ENCODE assay signal across 2 cellular contexts in the genomic region with DNA sequence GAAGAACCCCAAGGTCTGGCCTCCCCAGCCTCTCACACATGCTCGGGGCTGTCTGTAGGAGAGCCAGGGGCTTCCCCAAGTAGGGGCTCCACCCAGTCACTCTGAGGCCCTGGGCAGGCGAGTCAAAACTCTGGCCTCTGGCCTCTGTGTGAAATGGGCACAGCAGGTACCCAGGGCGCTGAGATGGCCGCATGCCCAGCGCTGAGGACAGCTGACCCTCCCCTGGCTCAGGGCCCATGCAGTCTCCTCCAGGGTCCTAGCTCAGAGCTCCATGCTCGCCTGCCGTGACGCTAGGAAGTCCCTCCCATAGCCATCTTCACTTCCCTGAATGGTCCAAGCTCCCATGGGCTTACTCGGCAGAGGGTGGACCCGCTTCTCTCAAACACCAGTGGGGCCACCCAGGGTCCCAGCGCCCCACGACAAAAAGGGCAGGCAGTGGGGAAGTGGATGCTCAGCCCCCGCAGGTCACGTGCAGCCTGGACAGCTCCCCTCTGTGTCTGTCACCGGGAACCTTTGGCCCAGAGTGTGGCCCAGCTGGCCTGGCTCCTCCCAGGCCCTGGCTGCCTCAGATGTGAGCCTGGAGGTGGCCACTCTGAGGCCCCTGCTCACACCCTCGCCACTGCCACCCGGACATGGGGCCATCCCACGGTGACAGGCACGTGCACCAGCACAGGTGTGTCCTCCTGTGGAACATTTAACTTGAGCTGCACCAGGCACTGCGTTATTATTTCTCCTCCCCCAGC.
TF ChIP-seq lines count a peak whose summit lies in the region.

No MANE protein-coding gene starts in this region.

TF ChIP-seq in Ishikawa, 13 proteins besides CTCF, POLR2A, EP300 and RAD21:
- no peak for TF ChIP-seq YY1 (IDR thresholded peaks at IDR 0.05; ENCODE audit: low read depth)
- TF ChIP-seq, protein P1, sequence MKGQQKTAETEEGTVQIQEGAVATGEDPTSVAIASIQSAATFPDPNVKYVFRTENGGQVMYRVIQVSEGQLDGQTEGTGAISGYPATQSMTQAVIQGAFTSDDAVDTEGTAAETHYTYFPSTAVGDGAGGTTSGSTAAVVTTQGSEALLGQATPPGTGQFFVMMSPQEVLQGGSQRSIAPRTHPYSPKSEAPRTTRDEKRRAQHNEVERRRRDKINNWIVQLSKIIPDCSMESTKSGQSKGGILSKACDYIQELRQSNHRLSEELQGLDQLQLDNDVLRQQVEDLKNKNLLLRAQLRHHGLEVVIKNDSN (IDR thresholded peaks at IDR 0.05), result peak; percentile 75
- TF ChIP-seq REST (IDR thresholded peaks at IDR 0.05; ENCODE audit: low read depth), result peak; percentile 44; the same call in 1 of the 2 replicates

TF ChIP-seq in H1, 55 proteins besides CTCF, POLR2A, EP300 and RAD21:
- TF ChIP-seq CBX8 (IDR thresholded peaks at IDR 0.05; ENCODE audit: borderline replicate concordance, low read depth, low read length) (no peak), SP2 (IDR thresholded peaks at IDR 0.05; ENCODE audit: low read length) (no peak), TEAD4 (IDR thresholded peaks at IDR 0.05; ENCODE audit: low read depth, low read length) (no peak), YY1 (IDR thresholded peaks at IDR 0.05; ENCODE audit: low read depth, low read length) (no peak), SIX5 (IDR thresholded peaks at IDR 0.05; ENCODE audit: low read depth, low read length) (no peak), ASH2L (IDR thresholded peaks at IDR 0.05; ENCODE audit: low read length) (no peak), MAX (IDR thresholded peaks at IDR 0.05) (no peak), HDAC2 (IDR thresholded peaks at IDR 0.05; ENCODE audit: borderline replicate concordance in 1 of 2, low read depth in 2 of 2, low read length in 2 of 2) (no peak), RNF2 (IDR thresholded peaks at IDR 0.05; ENCODE audit: borderline replicate concordance, low read depth, low read length, missing control alignments, poor library complexity, severe bottlenecking) (no peak), BRCA1 (IDR thresholded peaks at IDR 0.05; ENCODE audit: low read depth, low read length) (no peak), CHD1 (IDR thresholded peaks at IDR 0.05; ENCODE audit: low read depth, low read length) (no peak), POU5F1 (IDR thresholded peaks at IDR 0.05; ENCODE audit: low read depth, low read length) (no peak), PHF8 (conservative IDR thresholded peaks at IDR 0.05; ENCODE audit: low read depth, low read length) (no peak), ZNF274 (IDR thresholded peaks at IDR 0.05; ENCODE audit: borderline replicate concordance, extremely low read depth, low read length) (no peak), JUND (IDR thresholded peaks at IDR 0.05; ENCODE audit: low read length) (no peak), CREB1 (IDR thresholded peaks at IDR 0.05) (no peak), GABPA (IDR thresholded peaks at IDR 0.05; ENCODE audit: borderline replicate concordance, insufficient read depth, low read length) (no peak)
- TF ChIP-seq, protein P2, sequence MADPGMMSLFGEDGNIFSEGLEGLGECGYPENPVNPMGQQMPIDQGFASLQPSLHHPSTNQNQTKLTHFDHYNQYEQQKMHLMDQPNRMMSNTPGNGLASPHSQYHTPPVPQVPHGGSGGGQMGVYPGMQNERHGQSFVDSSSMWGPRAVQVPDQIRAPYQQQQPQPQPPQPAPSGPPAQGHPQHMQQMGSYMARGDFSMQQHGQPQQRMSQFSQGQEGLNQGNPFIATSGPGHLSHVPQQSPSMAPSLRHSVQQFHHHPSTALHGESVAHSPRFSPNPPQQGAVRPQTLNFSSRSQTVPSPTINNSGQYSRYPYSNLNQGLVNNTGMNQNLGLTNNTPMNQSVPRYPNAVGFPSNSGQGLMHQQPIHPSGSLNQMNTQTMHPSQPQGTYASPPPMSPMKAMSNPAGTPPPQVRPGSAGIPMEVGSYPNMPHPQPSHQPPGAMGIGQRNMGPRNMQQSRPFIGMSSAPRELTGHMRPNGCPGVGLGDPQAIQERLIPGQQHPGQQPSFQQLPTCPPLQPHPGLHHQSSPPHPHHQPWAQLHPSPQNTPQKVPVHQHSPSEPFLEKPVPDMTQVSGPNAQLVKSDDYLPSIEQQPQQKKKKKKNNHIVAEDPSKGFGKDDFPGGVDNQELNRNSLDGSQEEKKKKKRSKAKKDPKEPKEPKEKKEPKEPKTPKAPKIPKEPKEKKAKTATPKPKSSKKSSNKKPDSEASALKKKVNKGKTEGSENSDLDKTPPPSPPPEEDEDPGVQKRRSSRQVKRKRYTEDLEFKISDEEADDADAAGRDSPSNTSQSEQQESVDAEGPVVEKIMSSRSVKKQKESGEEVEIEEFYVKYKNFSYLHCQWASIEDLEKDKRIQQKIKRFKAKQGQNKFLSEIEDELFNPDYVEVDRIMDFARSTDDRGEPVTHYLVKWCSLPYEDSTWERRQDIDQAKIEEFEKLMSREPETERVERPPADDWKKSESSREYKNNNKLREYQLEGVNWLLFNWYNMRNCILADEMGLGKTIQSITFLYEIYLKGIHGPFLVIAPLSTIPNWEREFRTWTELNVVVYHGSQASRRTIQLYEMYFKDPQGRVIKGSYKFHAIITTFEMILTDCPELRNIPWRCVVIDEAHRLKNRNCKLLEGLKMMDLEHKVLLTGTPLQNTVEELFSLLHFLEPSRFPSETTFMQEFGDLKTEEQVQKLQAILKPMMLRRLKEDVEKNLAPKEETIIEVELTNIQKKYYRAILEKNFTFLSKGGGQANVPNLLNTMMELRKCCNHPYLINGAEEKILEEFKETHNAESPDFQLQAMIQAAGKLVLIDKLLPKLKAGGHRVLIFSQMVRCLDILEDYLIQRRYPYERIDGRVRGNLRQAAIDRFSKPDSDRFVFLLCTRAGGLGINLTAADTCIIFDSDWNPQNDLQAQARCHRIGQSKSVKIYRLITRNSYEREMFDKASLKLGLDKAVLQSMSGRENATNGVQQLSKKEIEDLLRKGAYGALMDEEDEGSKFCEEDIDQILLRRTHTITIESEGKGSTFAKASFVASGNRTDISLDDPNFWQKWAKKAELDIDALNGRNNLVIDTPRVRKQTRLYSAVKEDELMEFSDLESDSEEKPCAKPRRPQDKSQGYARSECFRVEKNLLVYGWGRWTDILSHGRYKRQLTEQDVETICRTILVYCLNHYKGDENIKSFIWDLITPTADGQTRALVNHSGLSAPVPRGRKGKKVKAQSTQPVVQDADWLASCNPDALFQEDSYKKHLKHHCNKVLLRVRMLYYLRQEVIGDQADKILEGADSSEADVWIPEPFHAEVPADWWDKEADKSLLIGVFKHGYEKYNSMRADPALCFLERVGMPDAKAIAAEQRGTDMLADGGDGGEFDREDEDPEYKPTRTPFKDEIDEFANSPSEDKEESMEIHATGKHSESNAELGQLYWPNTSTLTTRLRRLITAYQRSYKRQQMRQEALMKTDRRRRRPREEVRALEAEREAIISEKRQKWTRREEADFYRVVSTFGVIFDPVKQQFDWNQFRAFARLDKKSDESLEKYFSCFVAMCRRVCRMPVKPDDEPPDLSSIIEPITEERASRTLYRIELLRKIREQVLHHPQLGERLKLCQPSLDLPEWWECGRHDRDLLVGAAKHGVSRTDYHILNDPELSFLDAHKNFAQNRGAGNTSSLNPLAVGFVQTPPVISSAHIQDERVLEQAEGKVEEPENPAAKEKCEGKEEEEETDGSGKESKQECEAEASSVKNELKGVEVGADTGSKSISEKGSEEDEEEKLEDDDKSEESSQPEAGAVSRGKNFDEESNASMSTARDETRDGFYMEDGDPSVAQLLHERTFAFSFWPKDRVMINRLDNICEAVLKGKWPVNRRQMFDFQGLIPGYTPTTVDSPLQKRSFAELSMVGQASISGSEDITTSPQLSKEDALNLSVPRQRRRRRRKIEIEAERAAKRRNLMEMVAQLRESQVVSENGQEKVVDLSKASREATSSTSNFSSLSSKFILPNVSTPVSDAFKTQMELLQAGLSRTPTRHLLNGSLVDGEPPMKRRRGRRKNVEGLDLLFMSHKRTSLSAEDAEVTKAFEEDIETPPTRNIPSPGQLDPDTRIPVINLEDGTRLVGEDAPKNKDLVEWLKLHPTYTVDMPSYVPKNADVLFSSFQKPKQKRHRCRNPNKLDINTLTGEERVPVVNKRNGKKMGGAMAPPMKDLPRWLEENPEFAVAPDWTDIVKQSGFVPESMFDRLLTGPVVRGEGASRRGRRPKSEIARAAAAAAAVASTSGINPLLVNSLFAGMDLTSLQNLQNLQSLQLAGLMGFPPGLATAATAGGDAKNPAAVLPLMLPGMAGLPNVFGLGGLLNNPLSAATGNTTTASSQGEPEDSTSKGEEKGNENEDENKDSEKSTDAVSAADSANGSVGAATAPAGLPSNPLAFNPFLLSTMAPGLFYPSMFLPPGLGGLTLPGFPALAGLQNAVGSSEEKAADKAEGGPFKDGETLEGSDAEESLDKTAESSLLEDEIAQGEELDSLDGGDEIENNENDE (IDR thresholded peaks at IDR 0.05; ENCODE audit: insufficient replicate concordance, low read length), result no peak
